In the genomic region with DNA sequence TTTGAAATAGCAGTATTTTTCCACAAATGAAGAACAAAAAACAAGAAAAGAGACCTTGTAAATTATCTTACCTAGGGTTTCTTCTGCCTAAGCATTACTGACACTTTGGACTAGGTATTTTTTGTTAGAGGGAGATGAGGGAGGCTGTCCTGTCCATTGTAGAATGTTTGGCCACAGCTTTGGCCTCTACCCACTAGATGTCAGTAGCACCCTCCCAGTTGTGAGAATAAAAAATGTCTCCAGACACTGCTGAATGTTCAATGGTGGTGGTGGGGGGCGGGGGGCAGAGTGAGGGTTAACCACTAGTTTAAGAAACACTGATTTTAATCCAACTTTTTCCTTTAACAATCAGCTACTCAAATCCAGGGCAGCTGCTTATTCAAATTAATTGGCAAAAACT, we compare ENCODE assay signal across 8 cellular contexts. TPM values are rescaled to one million over a fixed set of nuclear protein-coding genes. Genes with fewer than 3 reads are reported as not detected.
DNase-seq lines count a peak whose midpoint lies in the region; ATAC-seq and TF ChIP-seq lines count a peak whose summit lies in the region.

No MANE protein-coding gene starts in this region.

- ATAC-seq in GM21367 (IDR thresholded peaks at IDR 0.05; ENCODE audit: unreplicated experiment): peak; percentile 84

- H3K4me1 Mint-ChIP-seq in neural crest cell: no peaks in the 10 kb centered on the region

- H3K79me2 ChIP-seq in Karpas-422 (ENCODE audit: low read length): peaks cover 84% of the 10 kb centered on the region

- no peak overlapping the region for H2AFZ ChIP-seq in Karpas-422 (ENCODE audit: low read length)

- H3K36me3 Mint-ChIP-seq in neural crest cell (ENCODE audit: low read depth): peaks cover 7% of the 10 kb centered on the region

- no peak for TF ChIP-seq POLR2A in vagina (IDR thresholded peaks at IDR 0.05)

- H3K4me3 Mint-ChIP-seq in neural crest cell: no peak overlapping the region

- no peak overlapping the region for H3K9ac ChIP-seq in Karpas-422 (ENCODE audit: low read length)

- H3K27me3 Mint-ChIP-seq in neural crest cell (ENCODE audit: low read depth): no peaks in the 10 kb centered on the region

- H3K27ac Mint-ChIP-seq in neural crest cell (ENCODE audit: unreplicated experiment): no peak overlapping the region

- DNase-seq in EH (ENCODE audit: low read depth): peak; percentile 53
- DNase-seq in Karpas-422: peak; percentile 66
- DNase-seq in dedifferentiated amniotic fluid mesenchymal stem cell (ENCODE audit: extremely low spot score): peak; percentile 26
- no peak for DNase-seq in neural crest cell (ENCODE audit: low read depth, low spot score)
- DNase-seq in vagina (ENCODE audit: extremely low spot score in 2 of 2): no peak
- DNase-seq in NCI-H187 treated with DMSO at 0.1 percent for 48 hours (lab: John Stamatoyannopoulos, UW): no peak
- no peak for DNase-seq in activated naive CD4-positive, alpha-beta T cell (lab: John Stamatoyannopoulos, UW)

- H3K27me3 ChIP-seq in Karpas-422 (ENCODE audit: low read length) (no peaks in the 10 kb centered on the region), vagina (no peaks in the 10 kb centered on the region)

- H3K4me1 ChIP-seq in Karpas-422 (ENCODE audit: low read length): no peaks in the 10 kb centered on the region
- no peaks in the 10 kb centered on the region for H3K4me1 ChIP-seq in vagina

- no peaks in the 10 kb centered on the region for H4K20me1 ChIP-seq in Karpas-422 (ENCODE audit: insufficient read depth, low read depth, low read length)

- TF ChIP-seq CTCF in neural crest cell (conservative IDR thresholded peaks at IDR 0.05) (peak; percentile 59), vagina (IDR thresholded peaks at IDR 0.05) (no peak)

- intact Hi-C loops in vagina (cut with DNase I): no loop called here

- H3K36me3 ChIP-seq in Karpas-422 (ENCODE audit: insufficient read depth, low read length) (peaks cover 81% of the 10 kb centered on the region), vagina (peaks cover 0 to 56% of the 10 kb centered on the region in 2 donors)

- H3K9me2 ChIP-seq in Karpas-422 (replicated peaks; ENCODE audit: insufficient read depth, low read length): no peaks in the 10 kb centered on the region

- H3K9me3 Mint-ChIP-seq in neural crest cell: no peaks in the 10 kb centered on the region

- H3K9me3 ChIP-seq in Karpas-422 (ENCODE audit: low read length): no peaks in the 10 kb centered on the region
- H3K9me3 ChIP-seq in vagina: no peaks in the 10 kb centered on the region

- H3K27ac ChIP-seq in Karpas-422 (ENCODE audit: low read length) (no peak overlapping the region), vagina (no peak overlapping the region)

- H3K4me3 ChIP-seq in Karpas-422 (ENCODE audit: low read length) (no peak overlapping the region), vagina (no peak overlapping the region)

- H3K4me2 ChIP-seq in Karpas-422 (ENCODE audit: low read depth, low read length, poor library complexity, severe bottlenecking): no peak overlapping the region

RNA-seq across cellular contexts. Expression of a gene that starts 25.8 kb away (rescaled TPM):
- total RNA-seq in Karpas-422 (2014; rRNA removed; shearing (Covaris generic); ENCODE audit: low replicate concordance): 18.2 and 62.1 TPM in 2 replicates
- total RNA-seq in neural crest cell: 31.1 and 34.0 TPM in 2 replicates
- total RNA-seq in vagina: 34.4 TPM

RNA-seq across cellular contexts. Expression of a gene that starts 56.5 kb away (rescaled TPM):
- 117 and 237 TPM in 2 replicates for total RNA-seq in Karpas-422 (2014; rRNA removed; shearing (Covaris generic); ENCODE audit: low replicate concordance)
- 88.6 and 105 TPM in 2 replicates for total RNA-seq in neural crest cell
- 47.1 TPM for total RNA-seq in vagina

RNA-seq across cellular contexts. Expression of a gene that starts 56.6 kb away (rescaled TPM):
- 62.7 and 75.3 TPM in 2 replicates for total RNA-seq in Karpas-422 (2014; rRNA removed; shearing (Covaris generic); ENCODE audit: low replicate concordance)
- 19.4 and 22.6 TPM in 2 replicates for total RNA-seq in neural crest cell
- 17.4 TPM for total RNA-seq in vagina

Comparison
In these comparisons a context has a peak if more than half of its experiments do, and no peak if none do; other contexts are left out.
1. DNase-seq: peak in EH (single experiment), Karpas-422 (single experiment) and dedifferentiated amniotic fluid mesenchymal stem cell (single experiment); none in neural crest cell (single experiment), vagina (0 of 2), NCI-H187 treated with DMSO at 0.1 percent for 48 hours (single experiment) and activated naive CD4-positive, alpha-beta T cell (0 of 4).